ENCODE assay signal across 9 cellular contexts in genomic region chr7:150450491-150450992, GRCh38. TPM values are rescaled to one million over a fixed set of nuclear protein-coding genes. Genes with fewer than 3 reads are reported as not detected.
A peak's percentile ranks its signal among the peaks of the same experiment; 100 is the strongest.
DNase-seq lines count a peak whose midpoint lies in the region; ATAC-seq, FAIRE-seq and TF ChIP-seq lines count a peak whose summit lies in the region.
"Had no signal": no experiment of that assay in that cellular context is flagged by ENCODE, and none has a peak within 500 bp of the region (broad histone marks: within the 10 kb centered on the region; RNA-seq: fewer than 3 reads in every experiment).

GIMAP8 (plus strand) TSS chr7:150450630; CDS start chr7:150466699, 16,069 bp downstream.

- H3K9me3 ChIP-seq in GM12878 (replicated peaks; ENCODE audit: control insufficient read depth, insufficient read depth, low read length), result no peaks in the 10 kb centered on the region; the same call in 2 of the 3 replicates
- H3K9me3 ChIP-seq in naive thymus-derived CD4-positive, alpha-beta T cell (ENCODE audit: control insufficient read depth in 2 of 3, low read length in 3 of 3), result peaks cover 2 to 5% (median 5%) of the 10 kb centered on the region in 3 experiments
- no peaks in the 10 kb centered on the region for H3K9me3 ChIP-seq in upper lobe of left lung

- H4K20me1 ChIP-seq in GM12878 (ENCODE audit: control insufficient read depth, insufficient read depth), result no peaks in the 10 kb centered on the region

- peaks cover 16% of the 10 kb centered on the region for H3K79me2 ChIP-seq in GM12878 (ENCODE audit: control insufficient read depth, insufficient read depth, low read length)

- FAIRE-seq in GM12878 (lab: Jason Lieb, UNC) (no peak), GM12892 (lab: Jason Lieb, UNC) (no peak)

- H3K4me1 ChIP-seq in GM12878 (ENCODE audit: control insufficient read depth, insufficient read depth, low read length) (peaks cover 34% of the 10 kb centered on the region), upper lobe of left lung (peaks cover 17 to 30% (median 24%) of the 10 kb centered on the region in 4 donors)
- H3K4me1 ChIP-seq in naive thymus-derived CD4-positive, alpha-beta T cell (ENCODE audit: control insufficient read depth in 2 of 2, insufficient read depth in 2 of 2, low read length in 2 of 2), result peaks cover 41 to 53% of the 10 kb centered on the region in 2 donors

- H3K4me3 ChIP-seq in GM12878, result peak within 1 kb of the TSS; percentile 69
- H3K4me3 ChIP-seq in naive thymus-derived CD4-positive, alpha-beta T cell (ENCODE audit: low read length), result peak within 1 kb of the TSS; percentile 99
- peak within 1 kb of the TSS; percentile 51 to 65 (median 57) for H3K4me3 ChIP-seq in upper lobe of left lung

- H3K4me1 Mint-ChIP-seq in naive thymus-derived CD4-positive, alpha-beta T cell, result peaks cover 48 to 69% (median 61%) of the 10 kb centered on the region in 7 donors

- TF ChIP-seq CTCF in GM12878 (IDR thresholded peaks at IDR 0.05 in 2 of 3, conservative IDR thresholded peaks at IDR 0.05 in 1 of 3; ENCODE audit: control insufficient read depth in 2 of 3, extremely low read depth in 1 of 3, insufficient read depth in 1 of 3, low read depth in 3 of 3, low read length in 3 of 3) (0 out of 6 replicates have a peak, but pooled peaks of 1 of the 3 experiments have one; percentile 1), upper lobe of left lung (IDR thresholded peaks at IDR 0.05) (no peak)

- H3K36me3 ChIP-seq in GM12878 (ENCODE audit: control insufficient read depth in 2 of 2, insufficient read depth in 2 of 2, low read length in 1 of 2), result peaks cover 1 to 9% of the 10 kb centered on the region in 2 experiments; a peak in 1 of 4 replicates
- H3K36me3 ChIP-seq in naive thymus-derived CD4-positive, alpha-beta T cell (ENCODE audit: control insufficient read depth in 2 of 3, insufficient read depth in 3 of 3, low read length in 3 of 3), result peaks cover 0 to 9% (median 0%) of the 10 kb centered on the region in 3 experiments
- no peaks in the 10 kb centered on the region for H3K36me3 ChIP-seq in upper lobe of left lung

- H3K27me3 Mint-ChIP-seq in naive thymus-derived CD4-positive, alpha-beta T cell, result no peaks in the 10 kb centered on the region

- TF ChIP-seq POLR2A in GM12878 (IDR thresholded peaks at IDR 0.05; ENCODE audit: low read depth, low read length), result peak; percentile 51; the same call in 1 of the 2 replicates
- TF ChIP-seq POLR2A in upper lobe of left lung (IDR thresholded peaks at IDR 0.05), result peak in 2 of 4 donors; percentile 40 to 58
- no peak for TF ChIP-seq POLR2A in GM12892 (IDR thresholded peaks at IDR 0.05; ENCODE audit: low read depth, low read length)

- TF ChIP-seq RAD21 in GM12878 (IDR thresholded peaks at IDR 0.05; ENCODE audit: insufficient read depth, low read depth, low read length), result no peak

- H3K36me3 Mint-ChIP-seq in naive thymus-derived CD4-positive, alpha-beta T cell, result peaks cover 4 to 39% (median 25%) of the 10 kb centered on the region in 5 donors

- POLR2A ChIA-PET in GM12878 (lab: Charles Lee), result interaction anchor here (0.7 to 1.4 kb wide), 2 partner anchors 304 to 309 kb away, joined by 3 to 4 read pairs; no protein-coding TSS in a partner anchor
- POLR2A ChIA-PET in naive thymus-derived CD4-positive, alpha-beta T cell (lab: Charles Lee), result interaction anchor here (0.5 to 13.9 kb wide), 33 partner anchors 9 to 308 kb away, joined by 3 to 829 read pairs (median 12); partner anchors contain the start of genes GIMAP1, GIMAP2, GIMAP4 and GIMAP5

- H3K27me3 ChIP-seq in GM12878 (replicated peaks in 1 of 2; ENCODE audit: control insufficient read depth in 2 of 2, insufficient read depth in 2 of 2, low read length in 1 of 2) (no peaks in the 10 kb centered on the region), upper lobe of left lung (no peaks in the 10 kb centered on the region)
- no peaks in the 10 kb centered on the region for H3K27me3 ChIP-seq in naive thymus-derived CD4-positive, alpha-beta T cell (ENCODE audit: control insufficient read depth in 2 of 2, insufficient read depth in 2 of 2, low read length in 2 of 2)

- in situ Hi-C loops in GM12878 (cut with MboI), result no loop called here

- no peak for TF ChIP-seq EP300 in GM12878 (IDR thresholded peaks at IDR 0.05; ENCODE audit: borderline replicate concordance in 1 of 2, control insufficient read depth in 1 of 2, low read depth in 2 of 2, low read length in 2 of 2)
- TF ChIP-seq EP300 in upper lobe of left lung (IDR thresholded peaks at IDR 0.05), result peak in 2 of 4 donors; percentile 52 to 73

- 2% methylated on average over 22 of the region's 22 CpGs for WGBS in GM12878 (ENCODE audit: insufficient coverage, insufficient replicate concordance, low lambda C conversion rate, missing lambda C conversion rate)
- 12 to 30% methylated on average over 18 to 22 of the region's 22 CpGs for WGBS in upper lobe of left lung, 2 donors

- RAD21 ChIA-PET in GM12878 (lab: Charles Lee; ENCODE audit: unreplicated experiment), result interaction anchor here (0.9 to 5.1 kb wide), 10 partner anchors 10 to 305 kb away, joined by 3 to 75 read pairs (median 6); partner anchors contain the start of gene GIMAP2

- BruUV-seq in GM12878 (replicated peaks; lab: Mats Ljungman, UMichigan), result no TSS peak

- SMC1A ChIA-PET in GM12878 (lab: Charles Lee; ENCODE audit: uncharacterized antibody, unreplicated experiment), result interaction anchor here (0.9 to 8.2 kb wide), 13 partner anchors 10 to 415 kb away, joined by 3 to 115 read pairs (median 6); partner anchors contain the start of gene GIMAP2

- CTCF ChIA-PET in GM12878 (lab: Yijun Ruan, JAX), result interaction anchor here (0.9 to 4.3 kb wide), 7 partner anchors 11 to 426 kb away, joined by 3 to 112 read pairs (median 4); no protein-coding TSS in a partner anchor
- CTCF ChIA-PET in naive thymus-derived CD4-positive, alpha-beta T cell (lab: Charles Lee), result interaction anchor here (0.9 to 5.9 kb wide), 16 partner anchors 21 to 305 kb away, joined by 3 to 91 read pairs (median 5); partner anchors contain the start of genes GIMAP1, GIMAP4, GIMAP5 and GIMAP7

- peak within 1 kb of the TSS; percentile 95 to 99 (median 97) for H3K27ac Mint-ChIP-seq in naive thymus-derived CD4-positive, alpha-beta T cell

- H2AFZ ChIP-seq in GM12878 (ENCODE audit: control insufficient read depth, low read depth, low read length), result peak within 1 kb of the TSS; percentile 20

- peak within 1 kb of the TSS; percentile 94 to 100 (median 98) for H3K4me3 Mint-ChIP-seq in naive thymus-derived CD4-positive, alpha-beta T cell

- H3K27ac ChIP-seq in GM12878 (ENCODE audit: control insufficient read depth, insufficient read depth) (peak within 1 kb of the TSS; percentile 87), upper lobe of left lung (peak within 1 kb of the TSS; percentile 77 to 90 (median 88))
- peak within 1 kb of the TSS; percentile 84 for H3K27ac ChIP-seq in naive thymus-derived CD4-positive, alpha-beta T cell (ENCODE audit: low read depth, low read length)

- intact Hi-C loops in GM12878 (cut with micrococcal nuclease; ENCODE audit: unreplicated experiment), result loop anchor here (5.0 kb wide), 2 partner anchors 172 to 237 kb away; partner anchors contain the start of gene GIMAP2
- intact Hi-C loops in naive thymus-derived CD4-positive, alpha-beta T cell (cut with micrococcal nuclease), result loop anchor here (1.0 to 2.0 kb wide), 10 partner anchors 14 to 306 kb away; partner anchors contain the start of genes GIMAP4 (in 1 of the 2) and GIMAP7 (in 1 of the 2)

- DNase-seq in SKM-1 treated with dmso at 0.1 percent for 144 hours (lab: John Stamatoyannopoulos, UW; ENCODE audit: unreplicated experiment), result peak; percentile 30
- no peak for DNase-seq in GM12878 (ENCODE audit: low read depth, low spot score)
- peak; percentile 37 to 73 (median 64) for DNase-seq in naive thymus-derived CD4-positive, alpha-beta T cell
- DNase-seq in upper lobe of left lung, result peak; percentile 84 to 90
- DNase-seq in foreskin melanocyte, result no peak
- no peak for DNase-seq in GM12892 (ENCODE audit: insufficient read length)
- DNase-seq: IMR-90 had no signal

- H3K9me3 Mint-ChIP-seq in naive thymus-derived CD4-positive, alpha-beta T cell, result peaks cover 0 to 17% (median 6%) of the 10 kb centered on the region in 11 donors

- peak; percentile 32 for ATAC-seq in GM19463 (IDR thresholded peaks at IDR 0.05; ENCODE audit: unreplicated experiment)
- peak; percentile 67 for ATAC-seq in GM12878
- peak; percentile 64 for ATAC-seq in naive thymus-derived CD4-positive, alpha-beta T cell
- peak; percentile 80 to 87 for ATAC-seq in upper lobe of left lung (ENCODE audit: low FRiP score in 2 of 2)
- ATAC-seq in HG02885 (IDR thresholded peaks at IDR 0.05; ENCODE audit: poor library complexity, unreplicated experiment), result no peak

- H3K4me2 ChIP-seq in GM12878 (ENCODE audit: control insufficient read depth, insufficient read depth), result peak within 1 kb of the TSS; percentile 96

- peak within 1 kb of the TSS; percentile 79 for H3K9ac ChIP-seq in GM12878 (ENCODE audit: control insufficient read depth, insufficient read depth, low read length)

TF ChIP-seq in GM12878, 131 proteins besides CTCF, POLR2A, EP300 and RAD21 (continues in another document):
- TF ChIP-seq CBFB (IDR thresholded peaks at IDR 0.05; ENCODE audit: low read depth), result no peak
- no peak for TF ChIP-seq NBN (IDR thresholded peaks at IDR 0.05)
- peak; percentile 50; the same call in 1 of the 2 replicates for TF ChIP-seq SPI1 (IDR thresholded peaks at IDR 0.05; ENCODE audit: borderline replicate concordance, insufficient read depth, low read depth, low read length)
- TF ChIP-seq GATAD2B (conservative IDR thresholded peaks at IDR 0.05; ENCODE audit: low read depth), result no peak
- no peak for TF ChIP-seq CHD1 (IDR thresholded peaks at IDR 0.05; ENCODE audit: low read depth, low read length)

RNA-seq across cellular contexts. Expression of gene GIMAP8, which starts in this region (rescaled TPM):
- total RNA-seq in GM12878 (2013; cell fraction: nucleolus; rRNA removed), result 12.9 and 13.9 TPM in 2 replicates
- total RNA-seq in GM12878 (2014; rRNA removed) (3.7 and 4.5 TPM in 2 replicates), GM12878 (2014; rRNA removed; fragmentation: Illumina TruSeq; extraction: Trizol) (5.7 TPM in 2 replicates), GM12878 (2021) (5.7 and 6.2 TPM in 2 replicates), upper lobe of left lung (10 to 100 TPM; 15.6 to 39.6 (median 31.7) TPM)
- 4.4 TPM for polyA plus RNA-seq in GM12878 (2011; ENCODE audit: low read depth)
- polyA plus RNA-seq in GM12878 (2011; rRNA removed) (9.7 and 12.6 TPM in 2 replicates), GM12878 (2014; fragmentation: Illumina TruSeq; extraction: Trizol) (7.9 and 8.3 TPM in 2 replicates), GM12878 (2014; fragmentation: Nextera tagmentation; extraction: Ambion mirVana) (1 to 10 TPM in 1 of 2 experiments, under 1 TPM in 1; 0.66 to 2.6 TPM), GM12878 (2014; rRNA removed) (6.0 and 7.0 TPM in 2 replicates), GM12878 (2016; fragmentation: Nextera tagmentation; extraction: Ambion mirVana) (1 to 10 TPM; 2.0 to 2.2 TPM)
- polyA plus RNA-seq in GM12878 (2011; cell fraction: cytosol; rRNA removed), result 4.6 and 5.5 TPM in 2 replicates
- 14.7 and 18.1 TPM in 2 replicates for polyA plus RNA-seq in GM12878 (2011; cell fraction: nucleus; rRNA removed)
- 5.3 and 7.0 TPM in 2 replicates for polyA plus RNA-seq in GM12878 (2012)
- 7.5 and 8.2 TPM in 2 replicates for polyA minus RNA-seq in GM12878 (2011; rRNA and poly(A)+ RNA removed)
- 2.6 and 3.2 TPM in 2 replicates for polyA minus RNA-seq in GM12878 (2011; cell fraction: cytosol; rRNA and poly(A)+ RNA removed)
- polyA minus RNA-seq in GM12878 (2011; cell fraction: nucleus; rRNA and poly(A)+ RNA removed), result 5.1 and 6.5 TPM in 2 replicates
- total RNA-seq in naive thymus-derived CD4-positive, alpha-beta T cell, result 10 to 100 TPM; 13.8 to 69.7 (median 52.5) TPM
- polyA plus RNA-seq in naive thymus-derived CD4-positive, alpha-beta T cell, result 10 to 100 TPM; 26.0 to 56.5 TPM
- 5.4 TPM for polyA plus RNA-seq in GM12892 (2012; ENCODE audit: missing spikeins)
- total RNA-seq: IMR-90 had no signal
- polyA plus RNA-seq: IMR-90 had no signal

Comparison
In these comparisons a context has a peak if more than half of its experiments do, and no peak if none do; other contexts are left out.
1. DNase-seq: peak in SKM-1 treated with dmso at 0.1 percent for 144 hours (single experiment), naive thymus-derived CD4-positive, alpha-beta T cell (9 of 9) and upper lobe of left lung (2 of 2); none in GM12878 (single experiment), foreskin melanocyte (single experiment) and GM12892 (single experiment).
2. Peak in every context shown above with its lines, with median percentiles within 50 percentile points of each other: H3K27ac ChIP-seq and H3K4me3 ChIP-seq.